In the genomic region with DNA sequence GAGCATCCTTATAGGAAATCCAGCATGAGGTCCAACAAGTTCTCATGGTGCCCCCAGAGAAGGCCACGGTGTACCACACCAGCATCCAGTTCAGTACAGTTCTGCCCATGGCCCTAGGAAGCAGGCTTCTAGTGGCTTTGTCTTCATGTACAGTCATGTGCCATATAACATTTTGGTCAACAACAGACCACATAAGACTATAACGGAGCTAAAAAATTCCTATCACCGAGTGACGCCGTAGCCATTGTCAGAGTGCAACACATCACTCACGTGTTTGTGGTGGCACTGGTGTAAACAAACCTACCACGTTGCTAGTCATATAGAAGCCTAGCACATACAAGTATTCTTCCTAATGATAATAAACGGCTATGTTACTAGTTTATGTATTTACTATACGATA, we compare ENCODE assay signal across 15 cellular contexts.
"Had no signal": no experiment of that assay in that cellular context is flagged by ENCODE, and none has a peak within 500 bp of the region (broad histone marks: within the 10 kb centered on the region; RNA-seq: fewer than 3 reads in every experiment).

No MANE protein-coding gene starts in this region.

- H3K9me3 Mint-ChIP-seq: activated CD4-positive, alpha-beta memory T cell treated with anti-CD3 and anti-CD28 coated beads, Interleukin-2, amount 10 ng/mL, durations not matched to agents 7 days and 5 days; activated naive CD4-positive, alpha-beta T cell treated with anti-CD3 and anti-CD28 coated beads, Interleukin-2, amount 50 U/mL, for 24 hours had no signal

- H3K4me3 Mint-ChIP-seq: activated CD4-positive, alpha-beta memory T cell treated with anti-CD3 and anti-CD28 coated beads, Interleukin-2, amount 10 ng/mL, durations not matched to agents 7 days and 5 days; activated naive CD4-positive, alpha-beta T cell treated with anti-CD3 and anti-CD28 coated beads, Interleukin-2, amount 50 U/mL, for 24 hours had no signal

- DNase-seq: activated CD4-positive, alpha-beta memory T cell treated with anti-CD3 and anti-CD28 coated beads, Interleukin-2, amount 10 ng/mL, durations not matched to agents 7 days and 5 days; activated CD4-positive, CD25-positive, alpha-beta regulatory T cell; activated CD8-positive, alpha-beta memory T cell treated with anti-CD3 and anti-CD28 coated beads, Interleukin-2, amount 50 U/mL, for 4 hours; anterior cingulate cortex; dorsolateral prefrontal cortex; glutamatergic neuron; left cardiac atrium; midbrain; posterior cingulate gyrus; thyroid gland; uterus had no signal

- H3K9me3 ChIP-seq: breast epithelium, esophagus muscularis mucosa, thyroid gland, uterus had no signal

- H3K27me3 Mint-ChIP-seq: activated naive CD4-positive, alpha-beta T cell treated with anti-CD3 and anti-CD28 coated beads, Interleukin-2, amount 50 U/mL, for 24 hours had no signal

- H3K27ac Mint-ChIP-seq: activated CD4-positive, alpha-beta memory T cell treated with anti-CD3 and anti-CD28 coated beads, Interleukin-2, amount 10 ng/mL, durations not matched to agents 7 days and 5 days; activated naive CD4-positive, alpha-beta T cell treated with anti-CD3 and anti-CD28 coated beads, Interleukin-2, amount 50 U/mL, for 24 hours had no signal

- H3K4me1 Mint-ChIP-seq: activated CD4-positive, alpha-beta memory T cell treated with anti-CD3 and anti-CD28 coated beads, Interleukin-2, amount 10 ng/mL, durations not matched to agents 7 days and 5 days; activated naive CD4-positive, alpha-beta T cell treated with anti-CD3 and anti-CD28 coated beads, Interleukin-2, amount 50 U/mL, for 24 hours had no signal

- H3K36me3 ChIP-seq: breast epithelium, esophagus muscularis mucosa, thyroid gland, uterus had no signal

- H3K36me3 Mint-ChIP-seq: activated naive CD4-positive, alpha-beta T cell treated with anti-CD3 and anti-CD28 coated beads, Interleukin-2, amount 50 U/mL, for 24 hours had no signal

- H3K27me3 ChIP-seq: breast epithelium, thyroid gland, uterus had no signal

- H3K4me1 ChIP-seq: breast epithelium, esophagus muscularis mucosa, thyroid gland, uterus had no signal

- H3K4me3 ChIP-seq: breast epithelium, dorsolateral prefrontal cortex, esophagus muscularis mucosa, lung, thyroid gland, uterus had no signal

- ATAC-seq: left cardiac atrium had no signal
